In genomic region chr18:79504495-79504894, GRCh38 we compare ENCODE assay signal across 8 cellular contexts.
DNase-seq lines count a peak whose midpoint lies in the region; ATAC-seq and TF ChIP-seq lines count a peak whose summit lies in the region.
"Not testable (repeated sequence)": the region's sequence is repeated elsewhere in the genome, so short reads cannot be mapped to it uniquely, and the experiment has no call there.

No MANE protein-coding gene starts in this region.

- not testable (repeated sequence) for H3K27ac ChIP-seq in BLaER1
- peak overlapping the region; percentile 11 for H3K27ac ChIP-seq in effector memory CD4-positive, alpha-beta T cell (ENCODE audit: insufficient read depth, low read length, poor library complexity, severe bottlenecking)

- peak overlapping the region in 2 of 3 donors; percentile 55 to 57 for H3K27ac Mint-ChIP-seq in IgD-negative memory B cell
- H3K27ac Mint-ChIP-seq in T-helper 1 cell treated with Interleukin-12 subunit alpha and Interleukin-12 subunit beta and Interleukin-4 antibody, amounts not matched to agents 30 μg/mL and 1 μg/mL, for 36 hours, result peak overlapping the region; percentile 2
- H3K27ac Mint-ChIP-seq in activated naive CD4-positive, alpha-beta T cell treated with anti-CD3 and anti-CD28 coated beads, Interleukin-2, amount 50 U/mL, for 72 hours, result peak overlapping the region; percentile 6 to 95

- H3K4me3 Mint-ChIP-seq in IgD-negative memory B cell, result peak overlapping the region in 3 of 4 donors; percentile 7 to 70 (median 68)
- H3K4me3 Mint-ChIP-seq in T-helper 1 cell treated with Interleukin-12 subunit alpha and Interleukin-12 subunit beta and Interleukin-4 antibody, amounts not matched to agents 30 μg/mL and 1 μg/mL, for 36 hours, result peak overlapping the region; percentile 4

- H3K9ac ChIP-seq in BLaER1, result not testable (repeated sequence)

- intact Hi-C loops in mucosa of descending colon (cut with DNase I, micrococcal nuclease), result not testable (repeated sequence)

- not testable (repeated sequence) for H3K27me3 Mint-ChIP-seq in IgD-negative memory B cell; T-helper 1 cell treated with Interleukin-12 subunit alpha and Interleukin-12 subunit beta and Interleukin-4 antibody, amounts not matched to agents 30 μg/mL and 1 μg/mL, for 36 hours (ENCODE audit: low read depth)

- H3K4me1 Mint-ChIP-seq in IgD-negative memory B cell, result peaks cover 40 to 48% (median 44%) of the 10 kb centered on the region in 3 donors
- peaks cover 31% of the 10 kb centered on the region for H3K4me1 Mint-ChIP-seq in T-helper 1 cell treated with Interleukin-12 subunit alpha and Interleukin-12 subunit beta and Interleukin-4 antibody, amounts not matched to agents 30 μg/mL and 1 μg/mL, for 36 hours (ENCODE audit: low read depth)

- not testable (repeated sequence) for H3K4me3 ChIP-seq in BLaER1; effector memory CD4-positive, alpha-beta T cell (ENCODE audit: insufficient read depth, low read depth, low read length, poor library complexity, severe bottlenecking); mucosa of descending colon

- not testable (repeated sequence) for H3K27me3 ChIP-seq in BLaER1; effector memory CD4-positive, alpha-beta T cell (replicated peaks; ENCODE audit: control insufficient read depth, insufficient read depth, low read length, poor library complexity, severe bottlenecking)

- peaks cover 51% of the 10 kb centered on the region for H4K20me1 ChIP-seq in BLaER1

- peak; percentile 2 to 23 for ATAC-seq in activated naive CD4-positive, alpha-beta T cell treated with anti-CD3 and anti-CD28 coated beads, Interleukin-2, amount 50 U/mL, for 72 hours
- not testable (repeated sequence) for ATAC-seq in mucosa of descending colon

- H3K4me1 ChIP-seq in BLaER1, result peaks cover 60% of the 10 kb centered on the region
- peaks cover 24% of the 10 kb centered on the region for H3K4me1 ChIP-seq in effector memory CD4-positive, alpha-beta T cell (ENCODE audit: control insufficient read depth, insufficient read depth, low read length, poor library complexity, severe bottlenecking)
- H3K4me1 ChIP-seq in mucosa of descending colon (ENCODE audit: low read depth), result not testable (repeated sequence)

- peak; percentile 51 for DNase-seq in activated CD8-positive, alpha-beta memory T cell treated with anti-CD3 and anti-CD28 coated beads, Interleukin-2, amount 50 U/mL, for 48 hours
- peak in 1 of 2 donors; percentile 48 for DNase-seq in activated naive CD4-positive, alpha-beta T cell treated with anti-CD3 and anti-CD28 coated beads, Interleukin-2, amount 50 U/mL, for 72 hours (ENCODE audit: low spot score in 2 of 2)
- DNase-seq in effector memory CD4-positive, alpha-beta T cell, result not testable (repeated sequence)
- DNase-seq in mucosa of descending colon, result peak in 2 of 3 donors; percentile 5 to 8
- DNase-seq in stimulated activated CD4-positive, alpha-beta T cell treated with anti-CD3 and anti-CD28 coated beads, Interleukin-15, amount 100 ng/mL, for 24 hours, result peak; percentile 37

- TF ChIP-seq CTCF in mucosa of descending colon (IDR thresholded peaks at IDR 0.05), result not testable (repeated sequence)

- H3K4me2 ChIP-seq in BLaER1, result peak overlapping the region; percentile 26; the same call in 1 of the 2 replicates

- H3K9me3 ChIP-seq in BLaER1, result peaks cover 11% of the 10 kb centered on the region; the same call in 1 of the 2 replicates
- not testable (repeated sequence) for H3K9me3 ChIP-seq in effector memory CD4-positive, alpha-beta T cell (ENCODE audit: control insufficient read depth, low read length); mucosa of descending colon

- not testable (repeated sequence) for H3K36me3 Mint-ChIP-seq in IgD-negative memory B cell
- peaks cover 17% of the 10 kb centered on the region for H3K36me3 Mint-ChIP-seq in T-helper 1 cell treated with Interleukin-12 subunit alpha and Interleukin-12 subunit beta and Interleukin-4 antibody, amounts not matched to agents 30 μg/mL and 1 μg/mL, for 36 hours (ENCODE audit: low read depth)
- H3K36me3 Mint-ChIP-seq in activated naive CD4-positive, alpha-beta T cell treated with anti-CD3 and anti-CD28 coated beads, Interleukin-2, amount 50 U/mL, for 72 hours, result peaks cover 8 to 42% of the 10 kb centered on the region in 2 donors

- H3K9me3 Mint-ChIP-seq in IgD-negative memory B cell, result not testable (repeated sequence)
- peaks cover 12% of the 10 kb centered on the region for H3K9me3 Mint-ChIP-seq in T-helper 1 cell treated with Interleukin-12 subunit alpha and Interleukin-12 subunit beta and Interleukin-4 antibody, amounts not matched to agents 30 μg/mL and 1 μg/mL, for 36 hours
- peaks cover 4 to 13% of the 10 kb centered on the region in 2 donors for H3K9me3 Mint-ChIP-seq in activated naive CD4-positive, alpha-beta T cell treated with anti-CD3 and anti-CD28 coated beads, Interleukin-2, amount 50 U/mL, for 72 hours

- H3K36me3 ChIP-seq in BLaER1; effector memory CD4-positive, alpha-beta T cell (ENCODE audit: control insufficient read depth, insufficient read depth, low read length); mucosa of descending colon (ENCODE audit: low read depth): not testable (repeated sequence)

Comparison
In these comparisons a context has a peak if more than half of its experiments do, and no peak if none do; other contexts are left out.
1. H3K27ac Mint-ChIP-seq: peak in every context shown above with its lines; median percentile 56 in IgD-negative memory B cell; 50 in activated naive CD4-positive, alpha-beta T cell treated with anti-CD3 and anti-CD28 coated beads, Interleukin-2, amount 50 U/mL, for 72 hours; 2 in T-helper 1 cell treated with Interleukin-12 subunit alpha and Interleukin-12 subunit beta and Interleukin-4 antibody, amounts not matched to agents 30 μg/mL and 1 μg/mL, for 36 hours.